ENCODE assay signal across 15 cellular contexts in genomic region chr3:15932348-15933300, GRCh38.
DNase-seq lines count a peak whose midpoint lies in the region; ATAC-seq and TF ChIP-seq lines count a peak whose summit lies in the region.
"Had no signal": no experiment of that assay in that cellular context is flagged by ENCODE, and none has a peak within 500 bp of the region (broad histone marks: within the 10 kb centered on the region; RNA-seq: fewer than 3 reads in every experiment).

No MANE protein-coding gene starts in this region.

- TF ChIP-seq RAD21 in neural cell (conservative IDR thresholded peaks at IDR 0.05) = no peak

- H3K79me2 ChIP-seq in fibroblast of lung (ENCODE audit: control insufficient read depth, insufficient read depth, low read length) (no peaks in the 10 kb centered on the region), neural cell (replicated peaks; ENCODE audit: insufficient read depth, low read length) (no peaks in the 10 kb centered on the region)

- DNase-seq in left ventricle myocardium inferior (no peak), Right ventricle myocardium superior (no peak), fibroblast of lung (ENCODE audit: low read depth in 2 of 2) (no peak), NAMALWA (ENCODE audit: low spot score) (no peak), MCF 10A (ENCODE audit: unreplicated experiment) (no peak), neuronal stem cell (ENCODE audit: low spot score) (no peak), cerebellar nuclear complex (lab: John Stamatoyannopoulos, UW) (no peak)
- DNase-seq: activated CD4-positive, alpha-beta T cell treated with anti-CD3 and anti-CD28 coated beads for 36 hours; activated naive CD4-positive, alpha-beta T cell treated with anti-CD3 and anti-CD28 coated beads for 36 hours; kidney; NCI-H1694; psoas muscle had no signal

- no peak overlapping the region for H3K4me3 Mint-ChIP-seq in MCF 10A (ENCODE audit: unreplicated experiment)
- H3K4me3 Mint-ChIP-seq: activated CD4-positive, alpha-beta T cell treated with anti-CD3 and anti-CD28 coated beads for 36 hours; activated naive CD4-positive, alpha-beta T cell treated with anti-CD3 and anti-CD28 coated beads for 36 hours had no signal

- H2BK5ac ChIP-seq in neuronal stem cell (ENCODE audit: low read length) = no peak overlapping the region

- H4K91ac ChIP-seq in neuronal stem cell (ENCODE audit: low read depth, low read length, poor library complexity) = no peak overlapping the region

- H3K4me3 ChIP-seq in left ventricle myocardium inferior = no peak overlapping the region
- H3K4me3 ChIP-seq in fibroblast of lung (replicated peaks in 1 of 4; ENCODE audit: control extremely low read depth in 1 of 4, insufficient read depth in 1 of 4, low read depth in 3 of 4, low read length in 4 of 4) = no peak overlapping the region
- no peak overlapping the region for H3K4me3 ChIP-seq in neural cell (ENCODE audit: low read length)
- no peak overlapping the region for H3K4me3 ChIP-seq in neuronal stem cell (ENCODE audit: low read length in 2 of 2)
- H3K4me3 ChIP-seq: psoas muscle had no signal

- H3K36me3 ChIP-seq in left ventricle myocardium inferior (no peaks in the 10 kb centered on the region), fibroblast of lung (ENCODE audit: control insufficient read depth, insufficient read depth, low read length) (no peaks in the 10 kb centered on the region), neural cell (ENCODE audit: insufficient read depth, low read length) (no peaks in the 10 kb centered on the region), neuronal stem cell (replicated peaks in 1 of 2; ENCODE audit: control insufficient read depth in 2 of 2, insufficient read depth in 2 of 2, low read length in 2 of 2) (peaks cover 0 to 1% of the 10 kb centered on the region in 2 donors)

- no peak overlapping the region for H3K14ac ChIP-seq in neuronal stem cell (ENCODE audit: low read length)

- H3K4me1 ChIP-seq in left ventricle myocardium inferior (peaks cover 40% of the 10 kb centered on the region), fibroblast of lung (ENCODE audit: control insufficient read depth, extremely low read depth, insufficient read depth, low read length) (no peaks in the 10 kb centered on the region), neuronal stem cell (ENCODE audit: control insufficient read depth in 2 of 2, insufficient read depth in 1 of 2, low read depth in 1 of 2, low read length in 2 of 2) (peaks cover 11 to 15% of the 10 kb centered on the region in 2 donors)

- H2BK120ac ChIP-seq in neuronal stem cell (ENCODE audit: low read depth, low read length) = no peak overlapping the region

- CTCF ChIA-PET in MCF 10A (lab: Yijun Ruan, JAX) = interaction anchor here (0.6 to 1.6 kb wide), 3 partner anchors 25 to 693 kb away, joined by 3 to 4 read pairs (median 3); no protein-coding TSS in a partner anchor

- POLR2A ChIA-PET in MCF 10A (lab: Yijun Ruan, JAX) = interaction anchor here (0.6 to 1.6 kb wide), 3 partner anchors 15 to 72 kb away, joined by 3 to 5 read pairs (median 3); no protein-coding TSS in a partner anchor

- no peaks in the 10 kb centered on the region for H3K9me3 Mint-ChIP-seq in MCF 10A (ENCODE audit: unreplicated experiment)
- H3K9me3 Mint-ChIP-seq: activated naive CD4-positive, alpha-beta T cell treated with anti-CD3 and anti-CD28 coated beads for 36 hours had no signal

- peak overlapping the region; percentile 25 for H2AFZ ChIP-seq in fibroblast of lung (ENCODE audit: low read length)
- H2AFZ ChIP-seq in neural cell (ENCODE audit: low read depth, low read length) = no peak overlapping the region
- no peak overlapping the region for H2AFZ ChIP-seq in neuronal stem cell (ENCODE audit: low read length)

- H3K27me3 ChIP-seq in left ventricle myocardium inferior (ENCODE audit: low read depth) (no peaks in the 10 kb centered on the region), fibroblast of lung (ENCODE audit: control insufficient read depth, insufficient read depth, low read length) (no peaks in the 10 kb centered on the region), neural cell (ENCODE audit: insufficient read depth, low read depth, low read length) (no peaks in the 10 kb centered on the region), neuronal stem cell (ENCODE audit: control insufficient read depth in 3 of 3, insufficient read depth in 3 of 3, low read depth in 1 of 3, low read length in 3 of 3) (peaks cover 0 to 31% (median 0%) of the 10 kb centered on the region in 3 experiments)

- H3K27ac Mint-ChIP-seq in MCF 10A (ENCODE audit: low read depth, unreplicated experiment) = no peak overlapping the region
- H3K27ac Mint-ChIP-seq: activated CD4-positive, alpha-beta T cell treated with anti-CD3 and anti-CD28 coated beads for 36 hours; activated naive CD4-positive, alpha-beta T cell treated with anti-CD3 and anti-CD28 coated beads for 36 hours had no signal

- no peaks in the 10 kb centered on the region for H3K36me3 Mint-ChIP-seq in MCF 10A (ENCODE audit: insufficient read depth, unreplicated experiment)

- H4K20me1 ChIP-seq in fibroblast of lung (ENCODE audit: control insufficient read depth, extremely low read depth, insufficient read depth, low read length) (no peaks in the 10 kb centered on the region), neural cell (ENCODE audit: insufficient read depth) (no peaks in the 10 kb centered on the region)

- H3F3A ChIP-seq in neural cell (ENCODE audit: insufficient read depth, low read length, poor library complexity, severe bottlenecking) = no peaks in the 10 kb centered on the region

- H3K27ac ChIP-seq in left ventricle myocardium inferior (replicated peaks) (peak overlapping the region; percentile 27), fibroblast of lung (ENCODE audit: insufficient read depth, low read length) (no peak overlapping the region), neural cell (ENCODE audit: low read length) (no peak overlapping the region), neuronal stem cell (replicated peaks; ENCODE audit: low read length) (no peak overlapping the region)
- H3K27ac ChIP-seq: KMS-11, psoas muscle had no signal

- no peak overlapping the region for H2AK5ac ChIP-seq in neuronal stem cell (ENCODE audit: low read depth, low read length)

- ATAC-seq in Right ventricle myocardium superior (ENCODE audit: poor library complexity) = no peak
- ATAC-seq: activated CD4-positive, alpha-beta T cell treated with anti-CD3 and anti-CD28 coated beads for 36 hours; Panc1; psoas muscle had no signal

- intact Hi-C loops in left ventricle myocardium inferior (cut with micrococcal nuclease) = no loop called here
- intact Hi-C loops in Right ventricle myocardium superior (cut with DNase I) = no loop called here
- intact Hi-C loops in MCF 10A (cut with micrococcal nuclease) = no loop called here

- H3K4me2 ChIP-seq in fibroblast of lung (ENCODE audit: extremely low read depth, insufficient read depth, low read length) = no peak overlapping the region
- H3K4me2 ChIP-seq in neural cell (ENCODE audit: low read length) = no peak overlapping the region
- no peak overlapping the region for H3K4me2 ChIP-seq in neuronal stem cell (ENCODE audit: insufficient read depth, low read length, poor library complexity, severe bottlenecking)
- H3K4me2 ChIP-seq: KMS-11 had no signal

- no peak overlapping the region for H3K23ac ChIP-seq in neuronal stem cell (ENCODE audit: low read depth, low read length, poor library complexity)

- H2BK15ac ChIP-seq in neuronal stem cell (ENCODE audit: low read length) = no peak overlapping the region

- no peak for TF ChIP-seq EP300 in neural cell (conservative IDR thresholded peaks at IDR 0.05; ENCODE audit: poor library complexity, severe bottlenecking)

- H3K18ac ChIP-seq in neuronal stem cell (ENCODE audit: low read length) = no peak overlapping the region

- BruUV-seq in MCF 10A (replicated peaks; lab: Mats Ljungman, UMichigan) = no TSS peak

- no peaks in the 10 kb centered on the region for H3K79me1 ChIP-seq in neuronal stem cell (ENCODE audit: low read depth, low read length)

- WGBS in neuronal stem cell (ENCODE audit: extremely low coverage in 2 of 2, insufficient read length in 2 of 2, insufficient replicate concordance in 1 of 2), 2 donors = no CpG with 5 or more reads among the region's 7 CpGs

- no peaks in the 10 kb centered on the region for H3K9me3 ChIP-seq in left ventricle myocardium inferior (replicated peaks)
- no peaks in the 10 kb centered on the region for H3K9me3 ChIP-seq in fibroblast of lung (ENCODE audit: control insufficient read depth, insufficient read depth, low read depth, low read length)
- H3K9me3 ChIP-seq in neural cell (ENCODE audit: low read length) = no peaks in the 10 kb centered on the region
- H3K9me3 ChIP-seq in neuronal stem cell (replicated peaks in 1 of 2; ENCODE audit: control insufficient read depth in 2 of 2, insufficient read depth in 1 of 2, low read depth in 1 of 2, low read length in 2 of 2) = peaks cover 0 to 2% of the 10 kb centered on the region in 2 donors
- H3K9me3 ChIP-seq: psoas muscle had no signal

- H3K9ac ChIP-seq in fibroblast of lung (ENCODE audit: insufficient read depth, low read length) (no peak overlapping the region), neural cell (ENCODE audit: low read length) (no peak overlapping the region), neuronal stem cell (ENCODE audit: low read depth, low read length, poor library complexity) (no peak overlapping the region)
- H3K9ac ChIP-seq: KMS-11 had no signal

- H2BK12ac ChIP-seq in neuronal stem cell (ENCODE audit: low read length) = no peak overlapping the region

- no peaks in the 10 kb centered on the region for H3K4me1 Mint-ChIP-seq in MCF 10A (ENCODE audit: insufficient read depth, unreplicated experiment)
- H3K4me1 Mint-ChIP-seq: activated CD4-positive, alpha-beta T cell treated with anti-CD3 and anti-CD28 coated beads for 36 hours had no signal

- H3K27me3 Mint-ChIP-seq in MCF 10A (ENCODE audit: insufficient read depth, unreplicated experiment) = no peaks in the 10 kb centered on the region
- H3K27me3 Mint-ChIP-seq: activated CD4-positive, alpha-beta T cell treated with anti-CD3 and anti-CD28 coated beads for 36 hours had no signal

- TF ChIP-seq CTCF in left ventricle myocardium inferior (IDR thresholded peaks at IDR 0.05; ENCODE audit: borderline replicate concordance) (no peak), fibroblast of lung (conservative IDR thresholded peaks at IDR 0.05 in 1 of 2, IDR thresholded peaks at IDR 0.05 in 1 of 2; ENCODE audit: low read depth in 1 of 2, low read length in 2 of 2) (no peak), neural cell (IDR thresholded peaks at IDR 0.05; ENCODE audit: poor library complexity, severe bottlenecking) (no peak), MCF 10A (IDR thresholded peaks at IDR 0.05; ENCODE audit: unreplicated experiment) (no peak)

- no peak overlapping the region for H3K4ac ChIP-seq in neuronal stem cell (ENCODE audit: low read length)

- no peak overlapping the region for H4K8ac ChIP-seq in neuronal stem cell (ENCODE audit: low read depth, low read length)

- H3K9me2 ChIP-seq in neural cell (ENCODE audit: insufficient read depth, low read length) = no peaks in the 10 kb centered on the region

TF ChIP-seq in neural cell, 6 proteins besides CTCF, POLR2A, EP300 and RAD21:
- TF ChIP-seq POLR2AphosphoS5 (IDR thresholded peaks at IDR 0.05) (peak; percentile 46), TAF1 (IDR thresholded peaks at IDR 0.05; ENCODE audit: low read depth) (no peak)
